Comparison of ENCODE assay signal across 8 cellular contexts in genomic region chr3:40309925-40310635, GRCh38. TPM values are rescaled to one million over a fixed set of nuclear protein-coding genes. Genes with fewer than 3 reads are reported as not detected.
DNase-seq lines count a peak whose midpoint lies in the region; ATAC-seq and TF ChIP-seq lines count a peak whose summit lies in the region.

No MANE protein-coding gene starts in this region.

- H3K4me3 Mint-ChIP-seq in activated naive CD8-positive, alpha-beta T cell treated with anti-CD3 and anti-CD28 coated beads for 36 hours, result peak overlapping the region; percentile 99
- H3K4me3 Mint-ChIP-seq in glutamatergic neuron (ENCODE audit: unreplicated experiment), result peak overlapping the region; percentile 100

- H3K27ac Mint-ChIP-seq in activated naive CD8-positive, alpha-beta T cell treated with anti-CD3 and anti-CD28 coated beads for 36 hours, result peak overlapping the region; percentile 99
- peak overlapping the region; percentile 99 for H3K27ac Mint-ChIP-seq in glutamatergic neuron (ENCODE audit: unreplicated experiment)

- no peaks in the 10 kb centered on the region for H3K9me3 ChIP-seq in osteoblast (ENCODE audit: low read depth, low read length)

- H3K79me2 ChIP-seq in osteoblast (ENCODE audit: insufficient read depth, low read length), result peaks cover 19% of the 10 kb centered on the region

- peaks cover 26% of the 10 kb centered on the region for H3K36me3 ChIP-seq in osteoblast (ENCODE audit: insufficient read depth, low read length)

- peak; percentile 27 for ATAC-seq in HG02588 (IDR thresholded peaks at IDR 0.05; ENCODE audit: unreplicated experiment)

- H3K27ac ChIP-seq in osteoblast (ENCODE audit: low read depth, low read length), result peak overlapping the region; percentile 89

- H3K4me2 ChIP-seq in osteoblast (ENCODE audit: insufficient read depth, low read length), result peak overlapping the region; percentile 79

- H3K4me1 ChIP-seq in osteoblast (ENCODE audit: insufficient read depth, low read length), result peaks cover 15% of the 10 kb centered on the region

- H3K36me3 Mint-ChIP-seq in activated naive CD8-positive, alpha-beta T cell treated with anti-CD3 and anti-CD28 coated beads for 36 hours, result peaks cover 16% of the 10 kb centered on the region
- no peaks in the 10 kb centered on the region for H3K36me3 Mint-ChIP-seq in glutamatergic neuron (ENCODE audit: unreplicated experiment)

- H3K27me3 Mint-ChIP-seq in activated naive CD8-positive, alpha-beta T cell treated with anti-CD3 and anti-CD28 coated beads for 36 hours, result no peaks in the 10 kb centered on the region
- H3K27me3 Mint-ChIP-seq in glutamatergic neuron (ENCODE audit: unreplicated experiment), result peaks cover 3% of the 10 kb centered on the region

- no peaks in the 10 kb centered on the region for H3K9me3 Mint-ChIP-seq in activated naive CD8-positive, alpha-beta T cell treated with anti-CD3 and anti-CD28 coated beads for 36 hours
- H3K9me3 Mint-ChIP-seq in glutamatergic neuron (ENCODE audit: unreplicated experiment), result peaks cover 7% of the 10 kb centered on the region

- TF ChIP-seq CTCF in glutamatergic neuron (IDR thresholded peaks at IDR 0.05; ENCODE audit: partially characterized antibody, unreplicated experiment) (no peak), osteoblast (IDR thresholded peaks at IDR 0.05; ENCODE audit: extremely low read depth, low read depth, low read length) (no peak)

- H2AFZ ChIP-seq in osteoblast (ENCODE audit: low read length), result peak overlapping the region; percentile 81

- no peaks in the 10 kb centered on the region for H3K27me3 ChIP-seq in osteoblast (ENCODE audit: insufficient read depth, low read length)

- peaks cover 2% of the 10 kb centered on the region for H4K20me1 ChIP-seq in osteoblast (ENCODE audit: insufficient read depth, low read length)

- H3K4me3 ChIP-seq in osteoblast (ENCODE audit: insufficient read depth, low read length), result peak overlapping the region; percentile 88

- peaks cover 25% of the 10 kb centered on the region for H3K4me1 Mint-ChIP-seq in activated naive CD8-positive, alpha-beta T cell treated with anti-CD3 and anti-CD28 coated beads for 36 hours
- peaks cover 7% of the 10 kb centered on the region for H3K4me1 Mint-ChIP-seq in glutamatergic neuron (ENCODE audit: low read depth, unreplicated experiment)

- peak; percentile 83 for DNase-seq in activated CD8-positive, alpha-beta memory T cell treated with anti-CD3 and anti-CD28 coated beads for 24 hours
- DNase-seq in activated CD8-positive, alpha-beta memory T cell treated with anti-CD3 and anti-CD28 coated beads, Interleukin-2, amount 50 U/mL, for 4 hours, result no peak
- DNase-seq in NCI-H146 (lab: John Stamatoyannopoulos, UW), result peak; percentile 40
- DNase-seq in activated naive CD8-positive, alpha-beta T cell treated with anti-CD3 and anti-CD28 coated beads for 36 hours, result peak; percentile 51
- peak; percentile 66 for DNase-seq in glutamatergic neuron
- peak; percentile 50 for DNase-seq in osteoblast (ENCODE audit: insufficient read length, low spot score, missing footprints)
- DNase-seq in NOMO-1 treated with DMSO at 0.1 percent for 48 hours (lab: John Stamatoyannopoulos, UW; ENCODE audit: unreplicated experiment), result no peak

RNA-seq across cellular contexts. Expression of gene EIF1B, which starts 0.6 kb away (rescaled TPM):
- total RNA-seq in activated naive CD8-positive, alpha-beta T cell treated with anti-CD3 and anti-CD28 coated beads for 36 hours, result 10 to 100 TPM; 54.2 to 56.5 TPM
- 130 TPM for total RNA-seq in glutamatergic neuron (ENCODE audit: unreplicated experiment)
- 19.2 and 23.0 TPM in 2 replicates for total RNA-seq in osteoblast

Comparison
In these comparisons a context has a peak if more than half of its experiments do, and no peak if none do; other contexts are left out.
1. DNase-seq: peak in activated CD8-positive, alpha-beta memory T cell treated with anti-CD3 and anti-CD28 coated beads for 24 hours (single experiment), NCI-H146 (single experiment), activated naive CD8-positive, alpha-beta T cell treated with anti-CD3 and anti-CD28 coated beads for 36 hours (single experiment), glutamatergic neuron (single experiment) and osteoblast (single experiment); none in activated CD8-positive, alpha-beta memory T cell treated with anti-CD3 and anti-CD28 coated beads, Interleukin-2, amount 50 U/mL, for 4 hours (single experiment) and NOMO-1 treated with DMSO at 0.1 percent for 48 hours (single experiment).